ENCODE assay signal across 9 cellular contexts in genomic region chr19:58500242-58500641, GRCh38. TPM values are rescaled to one million over a fixed set of nuclear protein-coding genes. Genes with fewer than 3 reads are reported as not detected.
DNase-seq lines count a peak whose midpoint lies in the region; ATAC-seq and TF ChIP-seq lines count a peak whose summit lies in the region.
"Had no signal": no experiment of that assay in that cellular context is flagged by ENCODE, and none has a peak within 500 bp of the region (broad histone marks: within the 10 kb centered on the region; RNA-seq: fewer than 3 reads in every experiment).

No MANE protein-coding gene starts in this region.

- H3K9me3 Mint-ChIP-seq in stimulated activated naive B cell treated with anti-CD40 and anti-IgM and Interleukin-4, amounts not matched to agents 10 μg/mL and 1 μg/mL and 100 μg/mL, for 72 hours = peaks cover 11 to 15% of the 10 kb centered on the region in 2 donors

- H3K27me3 Mint-ChIP-seq in stimulated activated naive B cell treated with anti-CD40 and anti-IgM and Interleukin-4, amounts not matched to agents 10 μg/mL and 1 μg/mL and 100 μg/mL, for 72 hours = no peaks in the 10 kb centered on the region

- TF ChIP-seq CTCF in heart left ventricle (IDR thresholded peaks at IDR 0.05) (no peak), fibroblast of lung (conservative IDR thresholded peaks at IDR 0.05 in 1 of 2, IDR thresholded peaks at IDR 0.05 in 1 of 2; ENCODE audit: low read depth in 1 of 2, low read length in 2 of 2) (no peak)

- peaks cover 3 to 17% of the 10 kb centered on the region in 2 donors for H3K36me3 Mint-ChIP-seq in stimulated activated naive B cell treated with anti-CD40 and anti-IgM and Interleukin-4, amounts not matched to agents 10 μg/mL and 1 μg/mL and 100 μg/mL, for 72 hours

- H3K27me3 ChIP-seq in heart left ventricle = no peaks in the 10 kb centered on the region
- no peaks in the 10 kb centered on the region for H3K27me3 ChIP-seq in fibroblast of lung (ENCODE audit: control insufficient read depth, insufficient read depth, low read length)
- H3K27me3 ChIP-seq: esophagus squamous epithelium had no signal

- no peak overlapping the region for H3K9ac ChIP-seq in fibroblast of lung (ENCODE audit: insufficient read depth, low read length)

- H4K20me1 ChIP-seq in fibroblast of lung (ENCODE audit: control insufficient read depth, extremely low read depth, insufficient read depth, low read length) = no peaks in the 10 kb centered on the region

- 67 to 96% (median 93%) methylated on average over 2 to 14 of the region's 14 CpGs for WGBS in heart left ventricle, 4 donors

- H3K4me1 Mint-ChIP-seq in stimulated activated naive B cell treated with anti-CD40 and anti-IgM and Interleukin-4, amounts not matched to agents 10 μg/mL and 1 μg/mL and 100 μg/mL, for 72 hours = peaks cover 18 to 25% of the 10 kb centered on the region in 2 donors

- intact Hi-C loops in heart left ventricle (cut with DNase I) (no loop called here), Right ventricle myocardium inferior (cut with DNase I) (no loop called here)

- ATAC-seq in heart left ventricle (no peak), Right ventricle myocardium inferior (no peak)
- no peak for ATAC-seq in stimulated activated naive B cell treated with anti-CD40 and anti-IgM and Interleukin-4, amounts not matched to agents 10 μg/mL and 1 μg/mL and 100 μg/mL, for 72 hours (replicated peaks)

- no peak overlapping the region for H2AFZ ChIP-seq in fibroblast of lung (ENCODE audit: low read length)

- peak overlapping the region; percentile 85 to 87 for H3K4me3 Mint-ChIP-seq in stimulated activated naive B cell treated with anti-CD40 and anti-IgM and Interleukin-4, amounts not matched to agents 10 μg/mL and 1 μg/mL and 100 μg/mL, for 72 hours

- no peak for TF ChIP-seq POLR2A in heart left ventricle (IDR thresholded peaks at IDR 0.05)

- no peak overlapping the region for H3K27ac Mint-ChIP-seq in stimulated activated naive B cell treated with anti-CD40 and anti-IgM and Interleukin-4, amounts not matched to agents 10 μg/mL and 1 μg/mL and 100 μg/mL, for 72 hours

- DNase-seq in heart left ventricle = no peak
- no peak for DNase-seq in Right ventricle myocardium inferior (ENCODE audit: missing footprints)
- DNase-seq in fibroblast of lung (ENCODE audit: low read depth in 2 of 2) = no peak
- no peak for DNase-seq in stimulated activated naive B cell treated with anti-CD40 and anti-IgM and Interleukin-4, amounts not matched to agents 10 μg/mL and 1 μg/mL and 100 μg/mL, for 72 hours
- no peak for DNase-seq in DMS79 (lab: John Stamatoyannopoulos, UW)
- DNase-seq in activated naive CD4-positive, alpha-beta T cell treated with anti-CD3 and anti-CD28 coated beads, Interleukin-2, amount 50 U/mL, for 16 hours = no peak
- DNase-seq: COR-L47, esophagus squamous epithelium, NCI-H82 had no signal

- H3K4me1 ChIP-seq in heart left ventricle (peaks cover 0 to 27% (median 22%) of the 10 kb centered on the region in 12 donors), fibroblast of lung (ENCODE audit: control insufficient read depth, extremely low read depth, insufficient read depth, low read length) (peaks cover 5% of the 10 kb centered on the region)

- H3K9me3 ChIP-seq in heart left ventricle = no peaks in the 10 kb centered on the region
- H3K9me3 ChIP-seq in fibroblast of lung (ENCODE audit: control insufficient read depth, insufficient read depth, low read depth, low read length) = no peaks in the 10 kb centered on the region
- H3K9me3 ChIP-seq: esophagus squamous epithelium had no signal

- peak overlapping the region in 2 of 12 donors; percentile 85 for H3K27ac ChIP-seq in heart left ventricle
- no peak overlapping the region for H3K27ac ChIP-seq in fibroblast of lung (ENCODE audit: insufficient read depth, low read length)

- H3K36me3 ChIP-seq in heart left ventricle (no peaks in the 10 kb centered on the region), fibroblast of lung (ENCODE audit: control insufficient read depth, insufficient read depth, low read length) (no peaks in the 10 kb centered on the region)
- H3K36me3 ChIP-seq: esophagus squamous epithelium had no signal

- H3K4me3 ChIP-seq in heart left ventricle = peak overlapping the region in 10 of 12 donors; percentile 49 to 79 (median 66)
- peak overlapping the region in 2 of 4 experiments; percentile 69 to 82 for H3K4me3 ChIP-seq in fibroblast of lung (replicated peaks in 1 of 4; ENCODE audit: control extremely low read depth in 1 of 4, insufficient read depth in 1 of 4, low read depth in 3 of 4, low read length in 4 of 4)

- peak overlapping the region; percentile 100 for H3K4me2 ChIP-seq in fibroblast of lung (ENCODE audit: extremely low read depth, insufficient read depth, low read length)

- no peaks in the 10 kb centered on the region for H3K79me2 ChIP-seq in fibroblast of lung (ENCODE audit: control insufficient read depth, insufficient read depth, low read length)

RNA-seq across cellular contexts. Expression of gene SLC27A5, which starts 11.6 kb away (rescaled TPM):
- total RNA-seq in heart left ventricle = 1 to 10 TPM; 1.8 to 5.0 (median 3.6) TPM
- polyA plus RNA-seq in heart left ventricle = 1 to 10 TPM; 5.9 to 9.1 TPM
- 3.2 TPM for total RNA-seq in Right ventricle myocardium inferior
- 6.7 and 10.1 TPM in 2 replicates for total RNA-seq in fibroblast of lung
- polyA plus RNA-seq in fibroblast of lung = 5.2 and 7.3 TPM in 2 replicates
- polyA plus RNA-seq in fibroblast of lung (2012) = 10.4 and 11.2 TPM in 2 replicates
- polyA minus RNA-seq in fibroblast of lung (ENCODE audit: low replicate concordance) = 13.3 and 28.9 TPM in 2 replicates

RNA-seq across cellular contexts. Expression of gene ZBTB45, which starts 19.4 kb away (rescaled TPM):
- total RNA-seq in heart left ventricle (10 to 100 TPM in 8 of 9 donors, 1 to 10 TPM in 1; 9.0 to 13.4 (median 10.5) TPM), Right ventricle myocardium inferior (9.9 TPM), fibroblast of lung (4.9 and 5.9 TPM in 2 replicates)
- polyA plus RNA-seq in heart left ventricle (1 to 10 TPM; 6.9 to 9.2 TPM), fibroblast of lung (3.1 and 4.3 TPM in 2 replicates)
- polyA plus RNA-seq in fibroblast of lung (2012) = 8.8 and 12.9 TPM in 2 replicates
- 10.4 and 14.3 TPM in 2 replicates for polyA minus RNA-seq in fibroblast of lung (ENCODE audit: low replicate concordance)

RNA-seq across cellular contexts. Expression of gene ZNF446, which starts 24.1 kb away (rescaled TPM):
- total RNA-seq in heart left ventricle (1 to 10 TPM; 4.3 to 9.3 (median 6.0) TPM), Right ventricle myocardium inferior (3.9 TPM), fibroblast of lung (8.2 and 9.4 TPM in 2 replicates)
- polyA plus RNA-seq in heart left ventricle (1 to 10 TPM; 6.7 to 7.0 TPM), fibroblast of lung (2.4 and 2.5 TPM in 2 replicates)
- polyA plus RNA-seq in fibroblast of lung (2012) = 5.4 TPM in 2 replicates
- 3.7 and 12.7 TPM in 2 replicates for polyA minus RNA-seq in fibroblast of lung (ENCODE audit: low replicate concordance)

RNA-seq across cellular contexts. Expression of gene ZNF324, which starts 33.4 kb away (rescaled TPM):
- total RNA-seq in heart left ventricle = 10 to 100 TPM in 1 of 9 donors, 1 to 10 TPM in 8; 4.0 to 10.1 (median 5.3) TPM
- 1 to 10 TPM; 2.5 to 5.6 TPM for polyA plus RNA-seq in heart left ventricle
- total RNA-seq in Right ventricle myocardium inferior = 4.3 TPM
- 11.8 and 14.2 TPM in 2 replicates for total RNA-seq in fibroblast of lung
- polyA plus RNA-seq in fibroblast of lung = 3.9 and 4.1 TPM in 2 replicates
- polyA plus RNA-seq in fibroblast of lung (2012) = 4.8 and 5.1 TPM in 2 replicates
- polyA minus RNA-seq in fibroblast of lung (ENCODE audit: low replicate concordance) = 4.6 and 10.2 TPM in 2 replicates

RNA-seq across cellular contexts. Expression of gene TRIM28, which starts 43.6 kb away (rescaled TPM):
- total RNA-seq in heart left ventricle (100 to 1,000 TPM; 122 to 265 (median 163) TPM), Right ventricle myocardium inferior (143 TPM), fibroblast of lung (293 and 325 TPM in 2 replicates)
- polyA plus RNA-seq in heart left ventricle (100 to 1,000 TPM in 1 of 2 donors, 10 to 100 TPM in 1; 88.0 to 160 TPM), fibroblast of lung (160 and 273 TPM in 2 replicates)
- polyA plus RNA-seq in fibroblast of lung (2012) = 297 and 535 TPM in 2 replicates
- polyA minus RNA-seq in fibroblast of lung (ENCODE audit: low replicate concordance) = 1,633 and 2,396 TPM in 2 replicates
